Comparison of ENCODE assay signal across 23 cellular contexts in the genomic region with DNA sequence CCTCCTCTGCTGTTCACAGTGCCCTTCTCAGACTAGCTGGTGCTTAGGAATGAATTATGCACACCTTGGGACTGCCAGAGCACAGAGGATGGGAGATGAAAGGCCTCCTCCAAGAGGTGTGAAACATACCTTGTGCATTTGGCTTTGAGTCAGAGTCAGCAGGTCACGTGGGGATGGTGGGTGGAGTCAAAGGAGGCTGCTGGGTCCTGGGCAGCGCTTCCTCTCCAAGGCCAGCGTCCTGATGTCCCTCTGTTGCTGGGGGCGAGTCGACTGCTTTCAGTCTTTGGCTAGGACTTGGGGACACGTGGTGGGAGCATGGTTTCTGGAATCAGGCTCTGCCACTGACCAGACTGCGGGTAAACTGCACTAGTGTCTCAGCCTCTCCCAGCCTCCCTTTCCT.
DNase-seq lines count a peak whose midpoint lies in the region; ATAC-seq lines count a peak whose summit lies in the region.
"Had no signal": no experiment of that assay in that cellular context is flagged by ENCODE, and none has a peak within 500 bp of the region (broad histone marks: within the 10 kb centered on the region; RNA-seq: fewer than 3 reads in every experiment).

No MANE protein-coding gene starts in this region.

- ATAC-seq in GM21423 (IDR thresholded peaks at IDR 0.05; ENCODE audit: unreplicated experiment) (no peak), GM21528 (IDR thresholded peaks at IDR 0.05; ENCODE audit: low FRiP score, unreplicated experiment) (no peak)
- ATAC-seq: activated T-helper 17 cell treated with anti-CD3 and anti-CD28 coated beads, Interleukin-2, amount 50 U/mL, for 72 hours; psoas muscle; stimulated activated naive B cell treated with anti-CD40 and anti-IgM and Interleukin-4, amounts not matched to agents 10 μg/mL and 1 μg/mL and 100 μg/mL, for 72 hours had no signal

- DNase-seq in DMS79 (lab: John Stamatoyannopoulos, UW), result peak; percentile 2
- DNase-seq in DMS79 treated with DMSO at 0.1 percent for 48 hours (lab: John Stamatoyannopoulos, UW), result no peak
- peak; percentile 39 for DNase-seq in ELF-1 (ENCODE audit: low read depth, low spot score)
- DNase-seq in SW480 (ENCODE audit: low spot score), result peak; percentile 16
- peak; percentile 21 for DNase-seq in medulla oblongata (ENCODE audit: extremely low spot score)
- no peak for DNase-seq in cardiac septum (ENCODE audit: low spot score)
- DNase-seq: activated CD8-positive, alpha-beta memory T cell treated with anti-CD3 and anti-CD28 coated beads, Interleukin-2, amount 50 U/mL, for 4 hours; effector CD4-positive, alpha-beta T cell; erythroblast; foreskin melanocyte; GOT3; hypothalamus; KG1; NCI-H187; NCI-H226; NCI-H774; psoas muscle; SHP77 treated with DMSO at 0.1 percent for 48 hours; stimulated activated naive B cell treated with anti-CD40 and anti-IgM and Interleukin-4, amounts not matched to agents 10 μg/mL and 1 μg/mL and 100 μg/mL, for 72 hours; T-helper 1 cell had no signal

- intact Hi-C loops in cardiac septum (cut with DNase I), result no loop called here

Comparison
In these comparisons a context has a peak if more than half of its experiments do, and no peak if none do; other contexts are left out.
1. DNase-seq: peak in DMS79 (single experiment), ELF-1 (single experiment), SW480 (single experiment) and medulla oblongata (single experiment); none in DMS79 treated with DMSO at 0.1 percent for 48 hours (single experiment) and cardiac septum (single experiment).